19 cellular contexts compared by ENCODE assay signal in genomic region chr10:125773702-125774101, GRCh38. TPM values are rescaled to one million over a fixed set of nuclear protein-coding genes. Genes with fewer than 3 reads are reported as not detected.
DNase-seq lines count a peak whose midpoint lies in the region; ATAC-seq, FAIRE-seq and TF ChIP-seq lines count a peak whose summit lies in the region.
"Had no signal": no experiment of that assay in that cellular context is flagged by ENCODE, and none has a peak within 500 bp of the region (broad histone marks: within the 10 kb centered on the region; RNA-seq: fewer than 3 reads in every experiment).

No MANE protein-coding gene starts in this region.

- no peaks in the 10 kb centered on the region for H3K9me3 ChIP-seq in heart right ventricle
- H3K9me3 ChIP-seq in K562 (replicated peaks; ENCODE audit: control insufficient read depth, insufficient read depth, low read depth, low read length), result no peaks in the 10 kb centered on the region
- no peaks in the 10 kb centered on the region for H3K9me3 ChIP-seq in sigmoid colon
- H3K9me3 ChIP-seq: HAP-1, MG63 had no signal

- no peak overlapping the region for H3K9ac ChIP-seq in K562 (ENCODE audit: insufficient read depth in 1 of 2, low read depth in 2 of 2, low read length in 2 of 2)

- H3K4me2 ChIP-seq in K562 (ENCODE audit: insufficient read depth, low read length), result no peak overlapping the region

- in situ Hi-C loops in K562 (cut with MboI), result no loop called here

- H3K27ac ChIP-seq in heart right ventricle, result no peak overlapping the region
- no peak overlapping the region for H3K27ac ChIP-seq in K562 (ENCODE audit: extremely low read depth, low read depth, low read length)
- H3K27ac ChIP-seq in sigmoid colon, result no peak overlapping the region

- no peak for FAIRE-seq in K562 (lab: Jason Lieb, UNC)
- FAIRE-seq: HepG2 had no signal

- H3K4me1 ChIP-seq in heart right ventricle (peaks cover 0 to 8% (median 1%) of the 10 kb centered on the region in 9 donors), K562 (replicated peaks in 1 of 2; ENCODE audit: control insufficient read depth in 2 of 2, insufficient read depth in 2 of 2, low read length in 2 of 2) (peaks cover 0 to 13% of the 10 kb centered on the region in 2 experiments; a peak in 2 of 5 replicates), sigmoid colon (peaks cover 0 to 8% (median 7%) of the 10 kb centered on the region in 4 donors)
- H3K4me1 ChIP-seq: HAP-1 had no signal

- no peaks in the 10 kb centered on the region for H3K4me1 Mint-ChIP-seq in type B pancreatic cell (ENCODE audit: unreplicated experiment)

- no peaks in the 10 kb centered on the region for H3K36me3 Mint-ChIP-seq in type B pancreatic cell

- H4K20me1 ChIP-seq in K562 (replicated peaks; ENCODE audit: control insufficient read depth, insufficient read depth, low read length), result no peaks in the 10 kb centered on the region

- no peaks in the 10 kb centered on the region for H3K27me3 Mint-ChIP-seq in type B pancreatic cell

- intact Hi-C loops in heart right ventricle (cut with DNase I), result no loop called here
- intact Hi-C loops in Right ventricle myocardium inferior (cut with DNase I), result no loop called here
- intact Hi-C loops in K562 (cut with micrococcal nuclease), result no loop called here
- intact Hi-C loops in sigmoid colon (cut with DNase I), result no loop called here

- peak overlapping the region in 6 of 10 donors; percentile 24 to 45 (median 34) for H3K4me3 ChIP-seq in heart right ventricle
- no peak overlapping the region for H3K4me3 ChIP-seq in K562
- H3K4me3 ChIP-seq in sigmoid colon, result peak overlapping the region in 2 of 4 donors; percentile 17 to 32
- H3K4me3 ChIP-seq: HAP-1, MG63 had no signal

- H3K9me3 Mint-ChIP-seq in type B pancreatic cell, result no peaks in the 10 kb centered on the region

- CTCF ChIA-PET in K562 (lab: Yijun Ruan, JAX; ENCODE audit: low intra/inter-chr PET ratio), result no interaction called here

- DNase-seq in heart right ventricle, result no peak
- no peak for DNase-seq in Right ventricle myocardium inferior (ENCODE audit: missing footprints)
- no peak for DNase-seq in K562 (ENCODE audit: extremely low read depth in 1 of 4, low spot score in 3 of 4)
- peak; percentile 90 for DNase-seq in mesenteric fat pad (ENCODE audit: low spot score)
- peak; percentile 69 for DNase-seq in type B pancreatic cell (ENCODE audit: extremely low spot score, unreplicated experiment)
- DNase-seq in DMS53 (lab: John Stamatoyannopoulos, UW), result no peak
- no peak for DNase-seq in sigmoid colon
- DNase-seq: COR-L47; Karpas-422; MG63; NCI-H1092 treated with DMSO at 0.1 percent for 48 hours; NCI-H1694 treated with DMSO at 0.1 percent for 48 hours; NCI-H446 treated with DMSO at 0.1 percent for 48 hours; NK-92 treated with Interleukin-12 subunit alpha and Interleukin-12 subunit beta, amount 100 ng/mL, for 24 hours; RPMI8226 had no signal

- WGBS in heart right ventricle, 2 donors, result 76 to 83% methylated on average over 33 to 37 of the region's 37 CpGs
- 70% methylated on average over 2 of the region's 37 CpGs for WGBS in K562 (ENCODE audit: insufficient coverage, low coverage, missing lambda C conversion rate)
- 76 to 86% methylated on average over 37 of the region's 37 CpGs for WGBS in sigmoid colon, 2 donors

- no peak for TF ChIP-seq POLR2A in K562 (conservative IDR thresholded peaks at IDR 0.05)
- no peak for TF ChIP-seq POLR2A in sigmoid colon (IDR thresholded peaks at IDR 0.05)

- H3K9me1 ChIP-seq in K562 (ENCODE audit: control insufficient read depth, insufficient read depth, low read length), result no peaks in the 10 kb centered on the region

- no peak for TF ChIP-seq EP300 in K562 (IDR thresholded peaks at IDR 0.05; ENCODE audit: low read length)
- no peak for TF ChIP-seq EP300 in sigmoid colon (IDR thresholded peaks at IDR 0.05)

- BruUV-seq in K562 (replicated peaks; lab: Mats Ljungman, UMichigan), result no TSS peak

- H3K79me2 ChIP-seq in K562 (ENCODE audit: control insufficient read depth, insufficient read depth, low read length), result no peaks in the 10 kb centered on the region

- H3K4me3 Mint-ChIP-seq in type B pancreatic cell, result no peak overlapping the region

- H3K27ac Mint-ChIP-seq in type B pancreatic cell, result no peak overlapping the region

- ATAC-seq in heart right ventricle, result peak in 1 of 8 donors; percentile 46
- no peak for ATAC-seq in Right ventricle myocardium inferior
- no peak for ATAC-seq in K562

- H3K36me3 ChIP-seq in heart right ventricle (no peaks in the 10 kb centered on the region), K562 (ENCODE audit: control insufficient read depth, insufficient read depth, low read length) (no peaks in the 10 kb centered on the region), sigmoid colon (no peaks in the 10 kb centered on the region)
- H3K36me3 ChIP-seq: HAP-1, MG63 had no signal

- no peak for TF ChIP-seq RAD21 in K562 (CRISPR knock-in tag; conservative IDR thresholded peaks at IDR 0.05 in 1 of 2, IDR thresholded peaks at IDR 0.05 in 1 of 2)

- H3K27me3 ChIP-seq in heart right ventricle (peaks cover 0 to 12% (median 4%) of the 10 kb centered on the region in 7 donors), K562 (ENCODE audit: control insufficient read depth in 2 of 2, insufficient read depth in 2 of 2, low read length in 2 of 2) (no peaks in the 10 kb centered on the region), sigmoid colon (no peaks in the 10 kb centered on the region)
- H3K27me3 ChIP-seq: MG63 had no signal

- POLR2A ChIA-PET in K562 (lab: Yijun Ruan, JAX), result no interaction called here

- H2AFZ ChIP-seq in K562 (ENCODE audit: low read depth, low read length), result no peak overlapping the region

- TF ChIP-seq CTCF in heart right ventricle (IDR thresholded peaks at IDR 0.05) (no peak), K562 (IDR thresholded peaks at IDR 0.05 in 2 of 3, conservative IDR thresholded peaks at IDR 0.05 in 1 of 3; ENCODE audit: insufficient read depth in 2 of 3, low read depth in 1 of 3, low read length in 3 of 3) (no peak), type B pancreatic cell (conservative IDR thresholded peaks at IDR 0.05) (no peak), sigmoid colon (IDR thresholded peaks at IDR 0.05) (no peak)

RNA-seq across cellular contexts. Expression of gene MMP21, which starts 1.9 kb away (rescaled TPM):
- under 1 TPM in 3 of 10 donors, not detected in 7; 0.12 to 0.15 (median 0.15) TPM for total RNA-seq in heart right ventricle
- under 1 TPM; 0.06 to 0.22 TPM for polyA plus RNA-seq in heart right ventricle
- not detected for total RNA-seq in Right ventricle myocardium inferior
- not detected in 2 replicates for total RNA-seq in K562 (2011; cell fraction: chromatin; rRNA removed; ENCODE audit: low replicate concordance)
- total RNA-seq in K562 (2011; cell fraction: nucleolus; rRNA removed), result not detected in 2 replicates
- not detected in 2 replicates for total RNA-seq in K562 (2011; cell fraction: nucleoplasm; rRNA removed)
- total RNA-seq in K562 (2014; rRNA removed), result not detected in 2 replicates
- total RNA-seq in K562 (2014; rRNA removed; fragmentation: Illumina TruSeq; extraction: Trizol), result not detected in 2 replicates
- not detected in 2 replicates for total RNA-seq in K562 (2015; rRNA removed; fragmentation: Illumina TruSeq; extraction: Trizol)
- total RNA-seq in K562 (2021), result not detected in 2 replicates
- polyA plus RNA-seq in K562 (2011; rRNA removed), result not detected in 2 replicates
- polyA plus RNA-seq in K562 (2011; cell fraction: cytosol; rRNA removed), result not detected in 2 replicates
- polyA plus RNA-seq in K562 (2011; cell fraction: nucleus; rRNA removed), result not detected in 2 replicates
- polyA plus RNA-seq in K562 (2012), result not detected in 2 replicates
- not detected in 2 replicates for polyA plus RNA-seq in K562 (2014; fragmentation: Illumina TruSeq; extraction: Trizol)
- polyA plus RNA-seq in K562 (2014; fragmentation: Nextera tagmentation; extraction: Ambion mirVana), result not detected
- not detected in 2 replicates for polyA plus RNA-seq in K562 (2014; rRNA removed)
- not detected in 2 replicates for polyA minus RNA-seq in K562 (2011; rRNA and poly(A)+ RNA removed)
- not detected in 2 replicates for polyA minus RNA-seq in K562 (2011; cell fraction: cytosol; rRNA and poly(A)+ RNA removed)
- polyA minus RNA-seq in K562 (2011; cell fraction: nucleus; rRNA and poly(A)+ RNA removed), result not detected in 2 replicates
- 0.29 TPM for total RNA-seq in mesenteric fat pad
- 0.31 TPM in 1 of 2 replicates, not detected in the other for total RNA-seq in type B pancreatic cell (ENCODE audit: low replicate concordance)
- total RNA-seq in sigmoid colon, result under 1 TPM in 1 of 4 donors, not detected in 3; 0.33 TPM
- polyA plus RNA-seq in sigmoid colon, result under 1 TPM in 1 of 3 donors, not detected in 2; 0.07 TPM
- total RNA-seq: HepG2, OCI-LY7, SK-MEL-5 had no signal
- polyA plus RNA-seq: HepG2 had no signal

RNA-seq across cellular contexts. Expression of gene UROS, which starts 49.4 kb away (rescaled TPM):
- total RNA-seq in heart right ventricle, result 10 to 100 TPM; 53.5 to 84.3 (median 70.8) TPM
- polyA plus RNA-seq in heart right ventricle, result 10 to 100 TPM; 42.5 to 83.5 TPM
- 71.8 TPM for total RNA-seq in Right ventricle myocardium inferior
- total RNA-seq in K562 (2011; cell fraction: chromatin; rRNA removed; ENCODE audit: low replicate concordance), result 96.8 and 104 TPM in 2 replicates
- 51.7 and 55.7 TPM in 2 replicates for total RNA-seq in K562 (2011; cell fraction: nucleolus; rRNA removed)
- 66.6 and 87.0 TPM in 2 replicates for total RNA-seq in K562 (2011; cell fraction: nucleoplasm; rRNA removed)
- 31.3 and 32.3 TPM in 2 replicates for total RNA-seq in K562 (2014; rRNA removed)
- 34.6 and 38.2 TPM in 2 replicates for total RNA-seq in K562 (2014; rRNA removed; fragmentation: Illumina TruSeq; extraction: Trizol)
- total RNA-seq in K562 (2015; rRNA removed; fragmentation: Illumina TruSeq; extraction: Trizol), result 21.5 and 22.2 TPM in 2 replicates
- total RNA-seq in K562 (2021), result 31.9 and 32.8 TPM in 2 replicates
- polyA plus RNA-seq in K562 (2011; rRNA removed), result 28.8 and 39.1 TPM in 2 replicates
- 23.8 and 43.0 TPM in 2 replicates for polyA plus RNA-seq in K562 (2011; cell fraction: cytosol; rRNA removed)
- polyA plus RNA-seq in K562 (2011; cell fraction: nucleus; rRNA removed), result 40.2 and 71.6 TPM in 2 replicates
- polyA plus RNA-seq in K562 (2012), result 19.8 and 25.4 TPM in 2 replicates
- 32.1 and 34.6 TPM in 2 replicates for polyA plus RNA-seq in K562 (2014; fragmentation: Illumina TruSeq; extraction: Trizol)
- 1 to 10 TPM; 6.4 to 9.6 TPM for polyA plus RNA-seq in K562 (2014; fragmentation: Nextera tagmentation; extraction: Ambion mirVana)
- polyA plus RNA-seq in K562 (2014; rRNA removed), result 32.8 and 34.5 TPM in 2 replicates
- polyA minus RNA-seq in K562 (2011; rRNA and poly(A)+ RNA removed), result 27.2 and 36.0 TPM in 2 replicates
- 12.6 and 14.4 TPM in 2 replicates for polyA minus RNA-seq in K562 (2011; cell fraction: cytosol; rRNA and poly(A)+ RNA removed)
- polyA minus RNA-seq in K562 (2011; cell fraction: nucleus; rRNA and poly(A)+ RNA removed), result 29.9 and 31.3 TPM in 2 replicates
- 50.6 TPM for total RNA-seq in mesenteric fat pad
- 42.0 and 52.5 TPM in 2 replicates for total RNA-seq in type B pancreatic cell (ENCODE audit: low replicate concordance)
- 10 to 100 TPM; 26.3 to 46.7 (median 36.8) TPM for total RNA-seq in sigmoid colon
- polyA plus RNA-seq in sigmoid colon, result 10 to 100 TPM; 26.1 to 35.4 (median 28.5) TPM

RNA-seq across cellular contexts. Expression of gene BCCIP, which starts 49.6 kb away (rescaled TPM):
- total RNA-seq in heart right ventricle (10 to 100 TPM; 35.6 to 53.1 (median 44.3) TPM), Right ventricle myocardium inferior (38.4 TPM), K562 (2014; rRNA removed) (95.1 and 113 TPM in 2 replicates), K562 (2014; rRNA removed; fragmentation: Illumina TruSeq; extraction: Trizol) (163 and 182 TPM in 2 replicates), K562 (2015; rRNA removed; fragmentation: Illumina TruSeq; extraction: Trizol) (126 and 145 TPM in 2 replicates), K562 (2021) (118 TPM in 2 replicates), mesenteric fat pad (57.7 TPM), type B pancreatic cell (ENCODE audit: low replicate concordance) (55.9 and 81.5 TPM in 2 replicates), sigmoid colon (10 to 100 TPM; 37.7 to 54.9 (median 45.8) TPM)
- polyA plus RNA-seq in heart right ventricle (10 to 100 TPM; 56.1 to 67.0 TPM), K562 (2011; rRNA removed) (84.5 and 134 TPM in 2 replicates), K562 (2014; fragmentation: Illumina TruSeq; extraction: Trizol) (151 and 183 TPM in 2 replicates), K562 (2014; fragmentation: Nextera tagmentation; extraction: Ambion mirVana) (100 to 1,000 TPM; 169 to 204 TPM), K562 (2014; rRNA removed) (146 and 176 TPM in 2 replicates), sigmoid colon (10 to 100 TPM; 46.8 to 61.4 (median 52.7) TPM)
- total RNA-seq in K562 (2011; cell fraction: chromatin; rRNA removed; ENCODE audit: low replicate concordance), result 25.5 and 70.4 TPM in 2 replicates
- total RNA-seq in K562 (2011; cell fraction: nucleolus; rRNA removed), result 19.0 and 19.3 TPM in 2 replicates
- 39.4 and 41.1 TPM in 2 replicates for total RNA-seq in K562 (2011; cell fraction: nucleoplasm; rRNA removed)
- polyA plus RNA-seq in K562 (2011; cell fraction: cytosol; rRNA removed), result 15.5 and 31.5 TPM in 2 replicates
- polyA plus RNA-seq in K562 (2011; cell fraction: nucleus; rRNA removed), result 21.5 and 29.9 TPM in 2 replicates
- 47.4 and 103 TPM in 2 replicates for polyA plus RNA-seq in K562 (2012)
- polyA minus RNA-seq in K562 (2011; rRNA and poly(A)+ RNA removed), result 76.7 and 84.5 TPM in 2 replicates
- 21.6 and 32.6 TPM in 2 replicates for polyA minus RNA-seq in K562 (2011; cell fraction: cytosol; rRNA and poly(A)+ RNA removed)
- polyA minus RNA-seq in K562 (2011; cell fraction: nucleus; rRNA and poly(A)+ RNA removed), result 28.8 and 53.0 TPM in 2 replicates

RNA-seq across cellular contexts. Expression of gene EDRF1, which starts 54.2 kb away (rescaled TPM):
- total RNA-seq in heart right ventricle (10 to 100 TPM in 6 of 10 donors, 1 to 10 TPM in 4; 7.7 to 13.2 (median 10.2) TPM), Right ventricle myocardium inferior (9.6 TPM), K562 (2014; rRNA removed) (14.9 and 16.8 TPM in 2 replicates), K562 (2014; rRNA removed; fragmentation: Illumina TruSeq; extraction: Trizol) (22.9 and 23.8 TPM in 2 replicates), K562 (2015; rRNA removed; fragmentation: Illumina TruSeq; extraction: Trizol) (23.8 and 24.0 TPM in 2 replicates), K562 (2021) (18.6 and 18.9 TPM in 2 replicates), mesenteric fat pad (15.6 TPM), type B pancreatic cell (ENCODE audit: low replicate concordance) (27.7 and 35.4 TPM in 2 replicates), sigmoid colon (10 to 100 TPM; 16.1 to 20.8 (median 18.4) TPM)
- polyA plus RNA-seq in heart right ventricle (10 to 100 TPM in 1 of 2 donors, 1 to 10 TPM in 1; 7.6 to 19.2 TPM), K562 (2011; rRNA removed) (23.9 and 26.0 TPM in 2 replicates), K562 (2014; fragmentation: Illumina TruSeq; extraction: Trizol) (17.1 and 18.5 TPM in 2 replicates), K562 (2014; fragmentation: Nextera tagmentation; extraction: Ambion mirVana) (1 to 10 TPM; 7.6 to 9.9 TPM), K562 (2014; rRNA removed) (24.0 and 24.8 TPM in 2 replicates), sigmoid colon (10 to 100 TPM in 1 of 3 donors, 1 to 10 TPM in 2; 3.7 to 13.2 (median 5.4) TPM)
- 28.4 and 76.8 TPM in 2 replicates for total RNA-seq in K562 (2011; cell fraction: chromatin; rRNA removed; ENCODE audit: low replicate concordance)
- total RNA-seq in K562 (2011; cell fraction: nucleolus; rRNA removed), result 15.5 and 17.1 TPM in 2 replicates
- total RNA-seq in K562 (2011; cell fraction: nucleoplasm; rRNA removed), result 28.5 and 38.2 TPM in 2 replicates
- 4.9 and 10.6 TPM in 2 replicates for polyA plus RNA-seq in K562 (2011; cell fraction: cytosol; rRNA removed)
- 32.1 and 39.0 TPM in 2 replicates for polyA plus RNA-seq in K562 (2011; cell fraction: nucleus; rRNA removed)
- polyA plus RNA-seq in K562 (2012), result 12.5 and 14.2 TPM in 2 replicates
- 25.7 and 26.4 TPM in 2 replicates for polyA minus RNA-seq in K562 (2011; rRNA and poly(A)+ RNA removed)
- 13.6 and 13.7 TPM in 2 replicates for polyA minus RNA-seq in K562 (2011; cell fraction: cytosol; rRNA and poly(A)+ RNA removed)
- polyA minus RNA-seq in K562 (2011; cell fraction: nucleus; rRNA and poly(A)+ RNA removed), result 19.1 and 25.8 TPM in 2 replicates

Comparison
In these comparisons a context has a peak if more than half of its experiments do, and no peak if none do; other contexts are left out.
1. DNase-seq: peak in mesenteric fat pad (single experiment) and type B pancreatic cell (single experiment); none in heart right ventricle (0 of 2), Right ventricle myocardium inferior (single experiment), K562 (0 of 4), DMS53 (single experiment) and sigmoid colon (single experiment).